Comparison of ENCODE assay signal across 8 cellular contexts in genomic region chr4:119211856-119212250, GRCh38.
DNase-seq lines count a peak whose midpoint lies in the region; ATAC-seq and TF ChIP-seq lines count a peak whose summit lies in the region.

No MANE protein-coding gene starts in this region.

- peak; percentile 13 for ATAC-seq in GM21717 (IDR thresholded peaks at IDR 0.05; ENCODE audit: unreplicated experiment)

- peak overlapping the region; percentile 93 for H2AFZ ChIP-seq in MM.1S (ENCODE audit: low read length)

- no peaks in the 10 kb centered on the region for H4K20me1 ChIP-seq in MM.1S (ENCODE audit: insufficient read depth, low read length)

- peaks cover 5% of the 10 kb centered on the region; the same call in 1 of the 2 replicates for H3K4me1 ChIP-seq in MM.1S (ENCODE audit: low read length)
- H3K4me1 ChIP-seq in muscle layer of colon (ENCODE audit: insufficient read depth, low read length): peaks cover 7% of the 10 kb centered on the region

- H3F3A ChIP-seq in MM.1S (ENCODE audit: insufficient read depth, low read length): peaks cover 24% of the 10 kb centered on the region

- H3K27ac ChIP-seq in MM.1S (ENCODE audit: low read length) (peak overlapping the region; percentile 88), cingulate gyrus (ENCODE audit: low read depth, low read length) (peak overlapping the region; percentile 93), muscle layer of colon (ENCODE audit: low read depth, low read length) (peak overlapping the region; percentile 87)

- H3K36me3 ChIP-seq in MM.1S (replicated peaks; ENCODE audit: insufficient read depth, low read length) (no peaks in the 10 kb centered on the region; the same call in 1 of the 2 replicates), muscle layer of colon (ENCODE audit: insufficient read depth, low read length) (no peaks in the 10 kb centered on the region)

- H3K4me2 ChIP-seq in MM.1S (ENCODE audit: low read depth, low read length): peak overlapping the region; percentile 85

- H3K79me2 ChIP-seq in MM.1S (ENCODE audit: low read length): peaks cover 33% of the 10 kb centered on the region

- no peak for DNase-seq in GM12865 (ENCODE audit: low read depth)
- peak; percentile 70 for DNase-seq in MM.1S
- no peak for DNase-seq in NCI-H128 (lab: John Stamatoyannopoulos, UW; ENCODE audit: unreplicated experiment)
- DNase-seq in kidney tubule cell (ENCODE audit: low spot score): no peak
- no peak for DNase-seq in activated effector memory CD4-positive, alpha-beta T cell treated with Interleukin-2 at 50 U/mL for 16 hours

- H3K9me3 ChIP-seq in MM.1S (replicated peaks; ENCODE audit: insufficient read depth, low read length) (no peaks in the 10 kb centered on the region), muscle layer of colon (ENCODE audit: low read length) (no peaks in the 10 kb centered on the region)

- peak overlapping the region; percentile 76 for H3K9ac ChIP-seq in MM.1S (ENCODE audit: low read length)
- peak overlapping the region; percentile 82 for H3K9ac ChIP-seq in muscle layer of colon (ENCODE audit: low read length)

- H3K27me3 ChIP-seq in MM.1S (replicated peaks; ENCODE audit: insufficient read depth, low read length) (no peaks in the 10 kb centered on the region), muscle layer of colon (ENCODE audit: control insufficient read depth in 1 of 2, insufficient read depth in 2 of 2, low read length in 2 of 2) (no peaks in the 10 kb centered on the region)

- no peaks in the 10 kb centered on the region for H3K9me2 ChIP-seq in MM.1S (replicated peaks; ENCODE audit: insufficient read depth, low read length)

- TF ChIP-seq CTCF in GM12865 (IDR thresholded peaks at IDR 0.05; ENCODE audit: insufficient read depth, low read depth, low read length, missing control alignments) (no peak), MM.1S (IDR thresholded peaks at IDR 0.05; ENCODE audit: low read length) (no peak)

- H3K4me3 ChIP-seq in GM12865 (ENCODE audit: low read depth, low read length) (peak overlapping the region; percentile 70), MM.1S (ENCODE audit: low read length) (peak overlapping the region; percentile 90), muscle layer of colon (ENCODE audit: low read depth in 1 of 2, low read length in 2 of 2) (peak overlapping the region; percentile 88 to 96)
